Comparison of ENCODE assay signal across 11 cellular contexts in the genomic region with DNA sequence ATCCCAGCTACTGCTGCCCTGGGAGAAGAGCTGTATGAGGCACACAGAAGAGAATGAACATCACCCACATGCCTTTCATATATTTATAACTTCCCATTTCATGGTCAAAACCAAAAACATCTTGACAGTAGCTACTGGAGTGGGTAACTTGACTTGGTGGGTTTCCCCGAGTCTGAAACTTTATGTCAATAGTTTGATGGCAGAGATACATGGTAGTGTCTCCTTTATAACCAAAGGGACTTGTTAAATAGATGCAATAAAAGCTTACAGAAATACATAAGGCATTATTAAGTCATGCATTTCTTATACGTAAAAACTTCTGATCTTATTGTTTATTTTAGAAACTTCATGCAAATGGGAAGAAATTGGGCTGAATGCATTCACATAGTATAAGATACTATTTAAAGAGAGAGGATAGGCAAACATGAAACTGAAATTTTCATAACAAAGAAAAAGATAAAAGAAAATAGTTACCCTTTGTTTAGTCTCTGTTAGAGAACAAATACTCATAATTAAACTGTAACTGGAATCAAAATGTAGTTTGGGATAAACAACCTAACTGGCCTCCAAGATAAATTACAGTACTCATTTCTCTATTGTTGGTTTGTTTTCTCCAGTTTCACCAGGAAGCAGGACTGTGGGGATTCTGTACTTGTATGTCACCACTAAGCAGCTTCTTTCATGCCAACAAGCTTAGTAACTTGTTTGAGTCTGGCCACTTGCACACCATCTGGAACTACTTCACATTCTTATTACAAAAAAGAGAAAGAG.
DNase-seq lines count a peak whose midpoint lies in the region; ATAC-seq and TF ChIP-seq lines count a peak whose summit lies in the region.
"Had no signal": no experiment of that assay in that cellular context is flagged by ENCODE, and none has a peak within 500 bp of the region (broad histone marks: within the 10 kb centered on the region; RNA-seq: fewer than 3 reads in every experiment).

No MANE protein-coding gene starts in this region.

- H3K4me1 ChIP-seq in spleen (peaks cover 0 to 19% (median 0%) of the 10 kb centered on the region in 6 donors), transverse colon (peaks cover 0 to 9% (median 0%) of the 10 kb centered on the region in 4 donors)
- H3K4me1 ChIP-seq: esophagus muscularis mucosa, parathyroid adenoma had no signal

- 66 to 74% (median 72%) methylated on average over 2 of the region's 2 CpGs for WGBS in spleen, 5 donors
- 75 to 79% methylated on average over 2 of the region's 2 CpGs for WGBS in transverse colon (ENCODE audit: low coverage in 1 of 2), 2 donors

- intact Hi-C loops in spleen (cut with DNase I; ENCODE audit: low total_unique reads), result no loop called here
- intact Hi-C loops in transverse colon (cut with DNase I; ENCODE audit: low total_unique reads), result no loop called here

- no peak for TF ChIP-seq CTCF in spleen (IDR thresholded peaks at IDR 0.05 in 8 of 11, conservative IDR thresholded peaks at IDR 0.05 in 3 of 11)
- TF ChIP-seq CTCF in transverse colon (IDR thresholded peaks at IDR 0.05), result no peak

- no peak for TF ChIP-seq POLR2A in spleen (IDR thresholded peaks at IDR 0.05)
- TF ChIP-seq POLR2A in transverse colon (IDR thresholded peaks at IDR 0.05), result no peak

- in situ Hi-C loops in transverse colon (cut with MboI; ENCODE audit: low pct_ligation_motif_present in 1 of 4, low pct_unique_long_range_greater_than_20kb in 1 of 4, low sequenced_read_pairs in 3 of 4), result no loop called here

- H3K9me3 ChIP-seq in spleen (no peaks in the 10 kb centered on the region), transverse colon (no peaks in the 10 kb centered on the region)
- H3K9me3 ChIP-seq: esophagus muscularis mucosa, HAP-1 had no signal

- peak overlapping the region in 6 of 8 donors; percentile 2 to 66 (median 54) for H3K27ac ChIP-seq in spleen
- no peak overlapping the region for H3K27ac ChIP-seq in transverse colon
- H3K27ac ChIP-seq: esophagus muscularis mucosa, parathyroid adenoma had no signal

- H3K27me3 ChIP-seq in spleen (replicated peaks in 1 of 7) (no peaks in the 10 kb centered on the region), transverse colon (no peaks in the 10 kb centered on the region)
- H3K27me3 ChIP-seq: esophagus muscularis mucosa had no signal

- no peak for TF ChIP-seq EP300 in transverse colon (IDR thresholded peaks at IDR 0.05; ENCODE audit: low read depth)

- peak; percentile 5 for DNase-seq in NCI-H2107 treated with DMSO at 0.1 percent for 48 hours (lab: John Stamatoyannopoulos, UW; ENCODE audit: unreplicated experiment)
- no peak for DNase-seq in NCI-H2107 (lab: John Stamatoyannopoulos, UW)
- DNase-seq in amniotic stem cell (lab: John Stamatoyannopoulos, UW), result peak; percentile 77
- no peak for DNase-seq in spleen
- no peak for DNase-seq in amygdala (lab: John Stamatoyannopoulos, UW)
- DNase-seq in central memory CD4-positive, alpha-beta T cell, result no peak
- DNase-seq in transverse colon, result no peak

- H3K36me3 ChIP-seq in spleen (no peaks in the 10 kb centered on the region), transverse colon (no peaks in the 10 kb centered on the region)
- H3K36me3 ChIP-seq: esophagus muscularis mucosa, HAP-1 had no signal

- peak; percentile 42 for ATAC-seq in HG03039 (IDR thresholded peaks at IDR 0.05; ENCODE audit: unreplicated experiment)

- no peak overlapping the region for H3K4me3 ChIP-seq in spleen
- H3K4me3 ChIP-seq in transverse colon, result no peak overlapping the region
- H3K4me3 ChIP-seq: esophagus muscularis mucosa, HAP-1 had no signal

Comparison
In these comparisons a context has a peak if more than half of its experiments do, and no peak if none do; other contexts are left out.
1. DNase-seq: peak in NCI-H2107 treated with DMSO at 0.1 percent for 48 hours (single experiment) and amniotic stem cell (single experiment); none in NCI-H2107 (single experiment), spleen (single experiment), amygdala (0 of 56), central memory CD4-positive, alpha-beta T cell (single experiment) and transverse colon (single experiment).
2. H3K27ac ChIP-seq: peak in spleen (6 of 8); none in transverse colon (0 of 4).